15 cellular contexts compared by ENCODE assay signal in the genomic region with DNA sequence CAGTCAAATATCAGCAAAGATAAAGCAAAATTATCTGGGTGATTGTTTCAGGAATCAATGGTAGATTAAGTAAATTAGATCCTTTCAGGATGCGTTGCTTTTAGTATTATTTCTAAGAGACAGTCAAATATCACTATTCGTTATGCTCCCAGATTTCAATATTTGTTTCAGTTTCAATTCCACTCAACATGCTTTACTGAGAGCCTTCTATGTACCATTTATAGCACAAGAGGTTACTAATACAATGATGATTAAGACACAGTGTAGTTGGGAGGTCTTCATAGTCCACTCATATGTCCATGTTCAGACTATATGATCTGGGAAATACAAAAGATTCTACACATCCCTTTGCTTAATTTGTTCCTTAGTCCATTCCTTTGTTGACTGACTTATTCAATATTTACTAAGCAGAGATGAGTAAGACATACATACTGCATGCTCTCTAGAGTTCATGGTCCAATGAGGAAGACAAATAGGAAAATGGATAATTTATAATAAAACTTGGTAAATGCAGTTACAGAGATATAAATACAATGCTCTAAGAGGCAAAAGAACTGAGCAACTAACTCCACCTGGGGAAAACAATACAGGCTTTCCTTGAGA.
DNase-seq lines count a peak whose midpoint lies in the region; ATAC-seq, FAIRE-seq and TF ChIP-seq lines count a peak whose summit lies in the region.
"Had no signal": no experiment of that assay in that cellular context is flagged by ENCODE, and none has a peak within 500 bp of the region (broad histone marks: within the 10 kb centered on the region; RNA-seq: fewer than 3 reads in every experiment).

No MANE protein-coding gene starts in this region.

- DNase-seq in HepG2 (ENCODE audit: low spot score) (peak; percentile 6), right lobe of liver (no peak), MV-4-11 (lab: John Stamatoyannopoulos, UW) (peak; percentile 11), left colon (no peak), heart left ventricle (no peak)
- DNase-seq in stimulated activated CD4-positive, alpha-beta T cell treated with anti-CD3 and anti-CD28 coated beads, Interleukin-4, amount 100 ng/mL, for 24 hours = no peak
- DNase-seq: CD4-positive, alpha-beta memory T cell; DMS153; H9 had no signal

- in situ Hi-C loops in HepG2 (cut with HindIII; ENCODE audit: extremely low pct_ligation_motif_present, low pct_unique_long_range_greater_than_20kb) = no loop called here

- no peaks in the 10 kb centered on the region for H3K36me3 ChIP-seq in HepG2 (replicated peaks in 1 of 2; ENCODE audit: control insufficient read depth in 1 of 2, insufficient read depth in 2 of 2, low read length in 2 of 2)
- H3K36me3 ChIP-seq in right lobe of liver = no peaks in the 10 kb centered on the region
- H3K36me3 ChIP-seq in heart left ventricle = no peaks in the 10 kb centered on the region
- H3K36me3 ChIP-seq: BLaER1 had no signal

- H3K27ac ChIP-seq in HepG2 (ENCODE audit: extremely low read length, insufficient read depth, low read length) (no peak overlapping the region), right lobe of liver (no peak overlapping the region), heart left ventricle (no peak overlapping the region)
- H3K27ac ChIP-seq: 22Rv1, BLaER1 had no signal

- CTCF ChIA-PET in HepG2 (lab: Yijun Ruan, JAX; ENCODE audit: low intra/inter-chr PET ratio, low total read pairs) = no interaction called here

- H3K27me3 ChIP-seq in HepG2 (ENCODE audit: control insufficient read depth in 1 of 2, insufficient read depth in 2 of 2, low read length in 2 of 2) = no peaks in the 10 kb centered on the region
- H3K27me3 ChIP-seq in right lobe of liver = no peaks in the 10 kb centered on the region
- peaks cover 0 to 8% (median 0%) of the 10 kb centered on the region in 9 donors for H3K27me3 ChIP-seq in heart left ventricle
- H3K27me3 ChIP-seq: BLaER1 had no signal

- POLR2A ChIA-PET in HepG2 (lab: Yijun Ruan, JAX) = no interaction called here

- ATAC-seq in HepG2 (no peak), right lobe of liver (no peak), left colon (peak; percentile 60), GM21447 (IDR thresholded peaks at IDR 0.05; ENCODE audit: unreplicated experiment) (no peak), heart left ventricle (no peak)

- no peak for TF ChIP-seq EP300 in HepG2 (IDR thresholded peaks at IDR 0.05; ENCODE audit: low read depth in 2 of 2, low read length in 2 of 2)
- TF ChIP-seq EP300 in HepG2 (CRISPR knock-in tag; IDR thresholded peaks at IDR 0.05; ENCODE audit: borderline replicate concordance) = no peak

- no peak overlapping the region for H3K4me2 ChIP-seq in HepG2 (ENCODE audit: low read depth, low read length)
- H3K4me2 ChIP-seq: BLaER1 had no signal

- TF ChIP-seq POLR2A in HepG2 (IDR thresholded peaks at IDR 0.05; ENCODE audit: insufficient read depth in 1 of 2, low read depth in 2 of 2, low read length in 2 of 2) (no peak), right lobe of liver (IDR thresholded peaks at IDR 0.05) (no peak), heart left ventricle (IDR thresholded peaks at IDR 0.05) (no peak)

- H2AFZ ChIP-seq in HepG2 (ENCODE audit: low read length) = no peak overlapping the region

- TF ChIP-seq CTCF in HepG2 (CRISPR knock-in tag; IDR thresholded peaks at IDR 0.05) (no peak), right lobe of liver (IDR thresholded peaks at IDR 0.05) (no peak), heart left ventricle (IDR thresholded peaks at IDR 0.05) (no peak)

- 0% methylated on average over 2 of the region's 2 CpGs for WGBS in HepG2 (ENCODE audit: low lambda C conversion rate)
- 58% methylated on average over 2 of the region's 2 CpGs for WGBS in right lobe of liver (ENCODE audit: insufficient coverage, low coverage, low lambda C conversion rate, missing lambda C conversion rate)
- 88 to 99% (median 95%) methylated on average over 2 of the region's 2 CpGs for WGBS in heart left ventricle, 4 donors

- no peaks in the 10 kb centered on the region for H3K9me3 ChIP-seq in HepG2 (ENCODE audit: low read length)
- no peaks in the 10 kb centered on the region for H3K9me3 ChIP-seq in right lobe of liver
- no peaks in the 10 kb centered on the region for H3K9me3 ChIP-seq in heart left ventricle
- H3K9me3 ChIP-seq: BLaER1 had no signal

- no peak overlapping the region for H3K9ac ChIP-seq in HepG2 (ENCODE audit: insufficient read depth, low read depth, low read length)
- H3K9ac ChIP-seq: BLaER1 had no signal

- H3K79me2 ChIP-seq in HepG2 (ENCODE audit: insufficient read depth, low read length) = no peaks in the 10 kb centered on the region

- no TSS peak for BruUV-seq in HepG2 (replicated peaks; lab: Mats Ljungman, UMichigan)

- no peak for FAIRE-seq in HepG2 (lab: Jason Lieb, UNC)
- FAIRE-seq: G401.6, GM12891, H1 had no signal

- intact Hi-C loops in HepG2 (cut with micrococcal nuclease; ENCODE audit: unreplicated experiment) = loop anchor here (10.0 kb wide), 1 partner anchor 170 kb away; no protein-coding TSS in a partner anchor
- intact Hi-C loops in right lobe of liver (cut with DNase I) = no loop called here
- intact Hi-C loops in left colon (cut with DNase I, micrococcal nuclease) = no loop called here
- intact Hi-C loops in heart left ventricle (cut with DNase I) = loop anchor here in 2 of 10 donors (10.0 kb wide), 1 partner anchor 210 kb away; no protein-coding TSS in a partner anchor

- H3K4me1 ChIP-seq in HepG2 (ENCODE audit: insufficient read depth, low read length) = 0 out of 2 replicates have a peak, but pooled peaks cover 5% of the 10 kb centered on the region
- no peaks in the 10 kb centered on the region for H3K4me1 ChIP-seq in right lobe of liver
- H3K4me1 ChIP-seq in heart left ventricle = no peaks in the 10 kb centered on the region
- H3K4me1 ChIP-seq: BLaER1 had no signal

- H4K20me1 ChIP-seq in HepG2 (ENCODE audit: insufficient read depth, low read length) = no peaks in the 10 kb centered on the region
- H4K20me1 ChIP-seq: BLaER1 had no signal

- H3K4me3 ChIP-seq in HepG2 (replicated peaks in 1 of 3; ENCODE audit: insufficient read depth in 1 of 3, low read depth in 2 of 3, low read length in 3 of 3) = no peak overlapping the region
- H3K4me3 ChIP-seq in right lobe of liver = no peak overlapping the region
- H3K4me3 ChIP-seq in heart left ventricle = no peak overlapping the region
- H3K4me3 ChIP-seq: BLaER1 had no signal

- TF ChIP-seq RAD21 in HepG2 (CRISPR knock-in tag; IDR thresholded peaks at IDR 0.05) = no peak

TF ChIP-seq in HepG2, 621 proteins besides CTCF, POLR2A, EP300 and RAD21:
- no peak for TF ChIP-seq ZNF143 (CRISPR knock-in tag; IDR thresholded peaks at IDR 0.05)
- TF ChIP-seq FOXA1 (IDR thresholded peaks at IDR 0.05) = no peak
- 0 out of 2 replicates have a peak, but pooled peaks have one; percentile 16 for TF ChIP-seq FOXA1 (CRISPR knock-in tag; IDR thresholded peaks at IDR 0.05)

Comparison
In these comparisons a context has a peak if more than half of its experiments do, and no peak if none do; other contexts are left out.
1. DNase-seq: peak in HepG2 (single experiment) and MV-4-11 (single experiment); none in right lobe of liver (0 of 3), left colon (0 of 2), stimulated activated CD4-positive, alpha-beta T cell treated with anti-CD3 and anti-CD28 coated beads, Interleukin-4, amount 100 ng/mL, for 24 hours (single experiment) and heart left ventricle (0 of 5).